17 cellular contexts compared by ENCODE assay signal in the genomic region with DNA sequence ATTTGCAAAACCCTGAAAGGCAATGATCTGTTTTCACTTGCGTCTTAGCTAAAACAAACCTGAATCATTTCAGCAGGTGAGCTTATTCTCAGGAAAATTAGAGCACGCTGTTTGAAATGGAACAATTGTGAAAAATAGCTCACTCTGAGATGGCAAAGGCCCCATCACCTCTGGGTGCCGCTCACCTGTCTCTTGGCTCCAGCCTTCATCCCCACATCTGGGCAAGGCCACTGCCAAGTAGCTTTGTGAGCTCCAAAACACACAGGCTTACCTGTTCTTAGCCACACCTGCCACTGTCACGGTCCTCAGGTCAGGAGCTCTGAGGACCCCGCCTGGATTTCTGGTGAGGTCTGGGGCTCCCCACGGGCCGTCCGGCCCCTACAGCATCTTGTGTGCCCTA.
DNase-seq lines count a peak whose midpoint lies in the region; ATAC-seq and TF ChIP-seq lines count a peak whose summit lies in the region.
"Had no signal": no experiment of that assay in that cellular context is flagged by ENCODE, and none has a peak within 500 bp of the region (broad histone marks: within the 10 kb centered on the region; RNA-seq: fewer than 3 reads in every experiment).

No MANE protein-coding gene starts in this region.

- no peak overlapping the region for H3K4me3 ChIP-seq in body of pancreas
- no peak overlapping the region for H3K4me3 ChIP-seq in thyroid gland (replicated peaks in 1 of 3)
- H3K4me3 ChIP-seq: BLaER1 had no signal

- H3K27ac ChIP-seq in body of pancreas (peak overlapping the region in 3 of 4 donors; percentile 11 to 72 (median 65)), thyroid gland (peak overlapping the region in 2 of 3 donors; percentile 2 to 36)
- H3K27ac ChIP-seq: BLaER1, HL-60 had no signal

- no peaks in the 10 kb centered on the region for H3K27me3 ChIP-seq in body of pancreas
- H3K27me3 ChIP-seq in thyroid gland: no peaks in the 10 kb centered on the region
- H3K27me3 ChIP-seq: BLaER1 had no signal

- peaks cover 15% of the 10 kb centered on the region for H3K4me1 ChIP-seq in body of pancreas
- H3K4me1 ChIP-seq in thyroid gland: peaks cover 0 to 9% of the 10 kb centered on the region in 2 donors
- H3K4me1 ChIP-seq: BLaER1 had no signal

- TF ChIP-seq CTCF in body of pancreas (IDR thresholded peaks at IDR 0.05) (no peak), thyroid gland (IDR thresholded peaks at IDR 0.05) (no peak)

- H3K36me3 ChIP-seq in body of pancreas (replicated peaks in 1 of 2; ENCODE audit: insufficient read depth in 1 of 2, low read depth in 2 of 2): no peaks in the 10 kb centered on the region
- no peaks in the 10 kb centered on the region for H3K36me3 ChIP-seq in thyroid gland
- H3K36me3 ChIP-seq: BLaER1 had no signal

- H3K9me3 ChIP-seq in body of pancreas: no peaks in the 10 kb centered on the region
- no peaks in the 10 kb centered on the region for H3K9me3 ChIP-seq in thyroid gland
- H3K9me3 ChIP-seq: BLaER1 had no signal

- WGBS in body of pancreas, 2 donors: 58 to 61% methylated on average over 8 of the region's 8 CpGs
- WGBS in thyroid gland, 2 donors: 92 to 95% methylated on average over 8 of the region's 8 CpGs

- ATAC-seq in body of pancreas (peak; percentile 27), HG02623 (IDR thresholded peaks at IDR 0.05; ENCODE audit: unreplicated experiment) (no peak)
- ATAC-seq: HCT116 had no signal

- intact Hi-C loops in body of pancreas (cut with DNase I): no loop called here
- intact Hi-C loops in thyroid gland (cut with DNase I): no loop called here

- TF ChIP-seq POLR2A in body of pancreas (IDR thresholded peaks at IDR 0.05): no peak
- no peak for TF ChIP-seq POLR2A in thyroid gland (IDR thresholded peaks at IDR 0.05)

- peak; percentile 65 for DNase-seq in NCI-H146 (lab: John Stamatoyannopoulos, UW)
- peak; percentile 38 for DNase-seq in NCI-H774 (lab: John Stamatoyannopoulos, UW)
- DNase-seq in body of pancreas: peak in 3 of 4 donors; percentile 16 to 40 (median 20)
- DNase-seq in thyroid gland: no peak
- no peak for DNase-seq in GM03348 (ENCODE audit: low spot score)
- DNase-seq in germinal center (ENCODE audit: low spot score): no peak
- DNase-seq: 8988T; CD4-positive, alpha-beta memory T cell; DMS153; DMS79; GDM1; GOT3; H7 had no signal

Comparison
In these comparisons a context has a peak if more than half of its experiments do, and no peak if none do; other contexts are left out.
1. DNase-seq: peak in NCI-H146 (single experiment), NCI-H774 (single experiment) and body of pancreas (3 of 4); none in thyroid gland (0 of 2), GM03348 (single experiment) and germinal center (single experiment).